In the genomic region with DNA sequence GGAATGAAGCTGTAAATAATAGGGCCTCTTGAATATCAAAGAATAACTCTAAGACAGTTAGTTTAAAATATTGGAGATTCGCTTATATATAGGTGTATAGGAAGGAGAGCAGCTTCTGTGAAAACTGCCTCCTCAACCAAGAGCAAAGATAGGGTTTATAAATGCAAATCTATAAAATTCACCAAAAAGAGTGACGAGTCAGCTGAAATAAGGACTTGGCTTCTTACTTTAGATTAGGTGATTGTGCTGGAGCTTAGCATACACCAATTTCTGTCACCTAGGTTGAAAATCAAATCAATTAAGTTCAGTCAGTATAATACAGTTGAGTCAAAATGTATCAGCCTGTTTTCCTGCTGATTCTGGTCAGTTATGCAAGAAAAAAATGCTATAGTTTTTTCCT, we compare ENCODE assay signal across 28 cellular contexts.
"Had no signal": no experiment of that assay in that cellular context is flagged by ENCODE, and none has a peak within 500 bp of the region (broad histone marks: within the 10 kb centered on the region; RNA-seq: fewer than 3 reads in every experiment).

No MANE protein-coding gene starts in this region.

- H3K27me3 ChIP-seq: stomach, suprapubic skin, testis, thyroid gland, tibial artery, tibial nerve, transverse colon, upper lobe of left lung, upper lobe of right lung, vagina had no signal

- H3K36me3 ChIP-seq: stomach, suprapubic skin, thoracic aorta, thyroid gland, tibial artery, tibial nerve, transverse colon, upper lobe of left lung, upper lobe of right lung, vagina had no signal

- H3K9me3 Mint-ChIP-seq: stimulated activated effector memory CD8-positive, alpha-beta T cell treated with anti-CD3 and anti-CD28 coated beads, Interleukin-12 subunit alpha, Interleukin-12 subunit beta, amount 100 ng/mL, for 72 hours; stimulated activated memory B cell treated with anti-CD40 and anti-IgM and Interleukin-4, amounts not matched to agents 10 μg/mL and 1 μg/mL and 100 μg/mL, for 72 hours; stimulated activated naive CD8-positive, alpha-beta T cell treated with anti-CD3 and anti-CD28 coated beads, Interleukin-15, amount 100 ng/mL, for 72 hours; stimulated activated naive CD8-positive, alpha-beta T cell treated with anti-CD3 and anti-CD28 coated beads, Interleukin-15, Interleukin-2, amounts not matched to agents 100 ng/mL and 50 ng/mL, for 24 hours had no signal

- H3K4me1 Mint-ChIP-seq: stimulated activated effector memory CD8-positive, alpha-beta T cell treated with anti-CD3 and anti-CD28 coated beads, Interleukin-12 subunit alpha, Interleukin-12 subunit beta, amount 100 ng/mL, for 72 hours; stimulated activated memory B cell treated with anti-CD40 and anti-IgM and Interleukin-4, amounts not matched to agents 10 μg/mL and 1 μg/mL and 100 μg/mL, for 72 hours; stimulated activated naive B cell treated with anti-CD40 and anti-IgM and Interleukin-4, amounts not matched to agents 10 μg/mL and 1 μg/mL and 100 μg/mL, for 72 hours; stimulated activated naive CD8-positive, alpha-beta T cell treated with anti-CD3 and anti-CD28 coated beads, Interleukin-15, amount 100 ng/mL, for 72 hours had no signal

- H3K27ac Mint-ChIP-seq: stimulated activated effector memory CD8-positive, alpha-beta T cell treated with anti-CD3 and anti-CD28 coated beads, Interleukin-12 subunit alpha, Interleukin-12 subunit beta, amount 100 ng/mL, for 72 hours; stimulated activated memory B cell treated with anti-CD40 and anti-IgM and Interleukin-4, amounts not matched to agents 10 μg/mL and 1 μg/mL and 100 μg/mL, for 72 hours; stimulated activated naive B cell treated with anti-CD40 and anti-IgM and Interleukin-4, amounts not matched to agents 10 μg/mL and 1 μg/mL and 100 μg/mL, for 72 hours; stimulated activated naive CD8-positive, alpha-beta T cell treated with anti-CD3 and anti-CD28 coated beads, Interleukin-15, amount 100 ng/mL, for 72 hours; stimulated activated naive CD8-positive, alpha-beta T cell treated with anti-CD3 and anti-CD28 coated beads, Interleukin-15, Interleukin-2, amounts not matched to agents 100 ng/mL and 50 ng/mL, for 24 hours; type B pancreatic cell had no signal

- H3K4me3 Mint-ChIP-seq: stimulated activated effector memory CD8-positive, alpha-beta T cell treated with anti-CD3 and anti-CD28 coated beads, Interleukin-12 subunit alpha, Interleukin-12 subunit beta, amount 100 ng/mL, for 72 hours; stimulated activated memory B cell treated with anti-CD40 and anti-IgM and Interleukin-4, amounts not matched to agents 10 μg/mL and 1 μg/mL and 100 μg/mL, for 72 hours; stimulated activated naive B cell treated with anti-CD40 and anti-IgM and Interleukin-4, amounts not matched to agents 10 μg/mL and 1 μg/mL and 100 μg/mL, for 72 hours; stimulated activated naive CD8-positive, alpha-beta T cell treated with anti-CD3 and anti-CD28 coated beads, Interleukin-15, amount 100 ng/mL, for 72 hours; stimulated activated naive CD8-positive, alpha-beta T cell treated with anti-CD3 and anti-CD28 coated beads, Interleukin-15, Interleukin-2, amounts not matched to agents 100 ng/mL and 50 ng/mL, for 24 hours; type B pancreatic cell had no signal

- H3K27me3 Mint-ChIP-seq: stimulated activated naive CD8-positive, alpha-beta T cell treated with anti-CD3 and anti-CD28 coated beads, Interleukin-15, Interleukin-2, amounts not matched to agents 100 ng/mL and 50 ng/mL, for 24 hours; type B pancreatic cell had no signal

- H3K4me3 ChIP-seq: stomach, suprapubic skin, testis, thoracic aorta, thyroid gland, tibial artery, tibial nerve, transverse colon, upper lobe of left lung, upper lobe of right lung, vagina had no signal

- H3K4me1 ChIP-seq: stomach, suprapubic skin, testis, thyroid gland, tibial artery, tibial nerve, transverse colon, upper lobe of left lung, upper lobe of right lung, vagina had no signal

- H3K27ac ChIP-seq: stomach, suprapubic skin, testis, thoracic aorta, thyroid gland, tibial artery, tibial nerve, transverse colon, upper lobe of left lung, upper lobe of right lung, vagina had no signal

- H3K9me3 ChIP-seq: stomach, suprapubic skin, testis, thoracic aorta, thyroid gland, tibial artery, transverse colon, upper lobe of right lung, vagina had no signal

- DNase-seq: stimulated activated CD4-positive, alpha-beta T cell treated with anti-CD3 and anti-CD28 coated beads, Interleukin-2, amount 100 ng/mL, for 48 hours; stimulated activated CD4-positive, alpha-beta T cell treated with anti-CD3 and anti-CD28 coated beads, Interleukin-4, amount 100 ng/mL, for 1 hour; stimulated activated CD4-positive, alpha-beta T cell treated with anti-CD3 and anti-CD28 coated beads, Interleukin-4, amount 100 ng/mL, for 24 hours; stimulated activated CD4-positive, alpha-beta T cell treated with anti-CD3 and anti-CD28 coated beads, Interleukin-4, amount 100 ng/mL, for 4 hours; stimulated activated CD8-positive, alpha-beta memory T cell treated with anti-CD3 and anti-CD28 coated beads, Interleukin-4, amount 100 ng/mL, for 48 hours; stimulated activated naive B cell treated with anti-CD40 and anti-IgM and Interleukin-4, amounts not matched to agents 10 μg/mL and 1 μg/mL and 100 μg/mL, for 72 hours; stimulated activated naive CD4-positive, alpha-beta T cell; stimulated activated naive CD4-positive, alpha-beta T cell treated with Interleukin-2 at 50 U/mL for 16 hours; stimulated activated naive CD8-positive, alpha-beta T cell treated with anti-CD3 and anti-CD28 coated beads, Interleukin-15, amount 100 ng/mL, for 72 hours; stimulated activated naive CD8-positive, alpha-beta T cell treated with anti-CD3 and anti-CD28 coated beads, Interleukin-15, Interleukin-2, amounts not matched to agents 100 U/mL and 50 U/mL, for 24 hours; stomach; substantia nigra; testis; thyroid gland; tibial artery; transverse colon; trophoblast cell; upper lobe of left lung; upper lobe of right lung had no signal

- H3K36me3 Mint-ChIP-seq: stimulated activated effector memory CD8-positive, alpha-beta T cell treated with anti-CD3 and anti-CD28 coated beads, Interleukin-12 subunit alpha, Interleukin-12 subunit beta, amount 100 ng/mL, for 72 hours; stimulated activated memory B cell treated with anti-CD40 and anti-IgM and Interleukin-4, amounts not matched to agents 10 μg/mL and 1 μg/mL and 100 μg/mL, for 72 hours; stimulated activated naive B cell treated with anti-CD40 and anti-IgM and Interleukin-4, amounts not matched to agents 10 μg/mL and 1 μg/mL and 100 μg/mL, for 72 hours; type B pancreatic cell had no signal

- FAIRE-seq: urothelium cell line had no signal

- ATAC-seq: stimulated activated effector memory CD8-positive, alpha-beta T cell treated with anti-CD3 and anti-CD28 coated beads, Interleukin-12 subunit alpha, Interleukin-12 subunit beta, amount 100 ng/mL, for 72 hours; stimulated activated memory B cell treated with anti-CD40 and anti-IgM and Interleukin-4, amounts not matched to agents 10 μg/mL and 1 μg/mL and 100 μg/mL, for 72 hours; stimulated activated naive B cell treated with anti-CD40 and anti-IgM and Interleukin-4, amounts not matched to agents 10 μg/mL and 1 μg/mL and 100 μg/mL, for 72 hours; stimulated activated naive CD8-positive, alpha-beta T cell treated with anti-CD3 and anti-CD28 coated beads, Interleukin-15, amount 100 ng/mL, for 72 hours; stimulated activated naive CD8-positive, alpha-beta T cell treated with anti-CD3 and anti-CD28 coated beads, Interleukin-15, Interleukin-2, amounts not matched to agents 100 U/mL and 50 U/mL, for 24 hours; upper lobe of right lung had no signal
